Comparison of ENCODE assay signal across 1 cellular context in the genomic region with DNA sequence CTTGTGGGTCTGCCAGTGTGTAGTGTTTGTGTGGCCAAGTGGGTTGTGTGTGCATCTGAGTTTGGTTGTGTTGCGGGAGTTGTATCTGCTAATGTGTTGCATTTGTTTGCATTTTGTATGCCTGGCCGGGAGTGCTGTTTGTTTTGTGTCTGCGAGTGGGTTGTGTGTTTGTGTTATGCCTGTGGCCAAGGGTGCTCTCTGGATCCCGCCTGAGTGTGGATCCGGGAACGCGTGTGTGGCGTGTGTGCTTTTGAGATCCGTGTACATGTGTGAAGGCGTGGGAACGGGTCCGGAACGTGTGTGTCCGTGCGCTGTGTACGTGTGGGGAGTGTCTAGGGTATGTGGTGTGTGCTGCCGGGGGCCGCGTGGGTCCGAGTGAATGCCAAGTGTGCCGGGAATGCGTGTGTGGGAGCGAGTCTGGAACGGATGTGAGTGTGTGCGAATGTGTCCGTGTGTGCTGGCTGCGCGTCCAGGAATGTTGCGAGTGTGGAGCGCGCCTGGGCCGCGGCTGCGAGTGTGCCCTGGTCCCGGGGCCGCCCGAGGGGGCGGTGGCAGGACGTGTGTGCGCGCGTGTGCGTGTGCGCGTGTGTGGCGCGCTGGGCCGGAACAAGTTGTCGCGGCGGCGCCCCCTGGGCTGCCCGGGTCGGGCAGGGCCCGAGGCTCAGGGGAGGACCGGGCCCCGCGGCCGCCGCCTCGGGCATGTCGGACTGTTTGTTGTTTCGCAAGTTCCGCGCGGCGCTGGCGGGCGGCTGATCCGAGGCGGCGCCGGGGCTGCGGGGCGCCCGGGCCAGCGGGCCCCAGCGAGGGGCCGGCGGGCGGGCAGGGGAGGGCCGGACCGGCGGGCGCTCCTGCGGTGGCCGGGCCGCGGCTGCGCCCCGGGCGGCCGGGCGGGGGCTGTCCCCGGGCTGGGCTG.
A peak's percentile ranks its signal among the peaks of the same experiment; 100 is the strongest.
TF ChIP-seq lines count a peak whose summit lies in the region.

No MANE protein-coding gene starts in this region.

TF ChIP-seq in HepG2, 621 proteins besides CTCF, POLR2A, EP300 and RAD21 (continued from another document and continues in another):
- TF ChIP-seq CREBL2 (CRISPR knock-in tag; IDR thresholded peaks at IDR 0.05; ENCODE audit: borderline replicate concordance) (no peak), SNAI1 (CRISPR knock-in tag; IDR thresholded peaks at IDR 0.05; ENCODE audit: borderline replicate concordance) (no peak), ZNF83 (CRISPR knock-in tag; IDR thresholded peaks at IDR 0.05; ENCODE audit: borderline replicate concordance) (0 out of 2 replicates have a peak, but pooled peaks have one; percentile 27), ZNF761 (CRISPR knock-in tag; conservative IDR thresholded peaks at IDR 0.05) (no peak), ZNF160 (CRISPR knock-in tag; IDR thresholded peaks at IDR 0.05) (no peak), SATB2 (CRISPR knock-in tag; IDR thresholded peaks at IDR 0.05) (no peak), GATAD2A (CRISPR knock-in tag; IDR thresholded peaks at IDR 0.05) (no peak), ZNF407 (CRISPR knock-in tag; IDR thresholded peaks at IDR 0.05; ENCODE audit: not compliant biosample characterization) (peak; percentile 46), ZBTB3 (CRISPR knock-in tag; IDR thresholded peaks at IDR 0.05; ENCODE audit: borderline replicate concordance, low read depth) (no peak), SRSF1 (optimal IDR thresholded peaks at IDR 0.05; ENCODE audit: low read depth, low read length) (peak; percentile 21), CEBPB (IDR thresholded peaks at IDR 0.05; ENCODE audit: borderline replicate concordance, low read depth, low read length) (peak; percentile 63; the same call in 1 of the 2 replicates), TMF1 (CRISPR knock-in tag; IDR thresholded peaks at IDR 0.05; ENCODE audit: low read depth) (peak; percentile 62; the same call in 1 of the 2 replicates), ZFP82 (CRISPR knock-in tag; IDR thresholded peaks at IDR 0.05; ENCODE audit: borderline replicate concordance) (no peak; the same call in 1 of the 2 replicates), CENPT (CRISPR knock-in tag; IDR thresholded peaks at IDR 0.05; ENCODE audit: low read depth) (peak; percentile 54; the same call in 1 of the 2 replicates), SRSF9 (IDR thresholded peaks at IDR 0.05; ENCODE audit: borderline replicate concordance, insufficient read depth, low read depth, low read length, poor library complexity, severe bottlenecking) (no peak), STAG1 (CRISPR knock-in tag; IDR thresholded peaks at IDR 0.05) (no peak), PHB2 (IDR thresholded peaks at IDR 0.05; ENCODE audit: partially characterized antibody) (no peak), LRRFIP1 (CRISPR knock-in tag; conservative IDR thresholded peaks at IDR 0.05) (no peak), NFYC (CRISPR knock-in tag; IDR thresholded peaks at IDR 0.05) (no peak), YEATS4 (CRISPR knock-in tag; IDR thresholded peaks at IDR 0.05; ENCODE audit: borderline replicate concordance) (peak; percentile 50; the same call in 1 of the 2 replicates), ZNF749 (CRISPR knock-in tag; IDR thresholded peaks at IDR 0.05; ENCODE audit: borderline replicate concordance) (no peak), ZNF225 (CRISPR knock-in tag; IDR thresholded peaks at IDR 0.05) (no peak), CBFB (CRISPR knock-in tag; IDR thresholded peaks at IDR 0.05) (peak; percentile 55; the same call in 1 of the 2 replicates), ZC3H13 (CRISPR knock-in tag; IDR thresholded peaks at IDR 0.05) (0 out of 2 replicates have a peak, but pooled peaks have one; percentile 10), NCOR1 (IDR thresholded peaks at IDR 0.05; ENCODE audit: borderline replicate concordance, low read length) (no peak), DNMT1 (CRISPR knock-in tag; IDR thresholded peaks at IDR 0.05) (no peak), SP2 (CRISPR knock-in tag; IDR thresholded peaks at IDR 0.05) (no peak), TCF12 (IDR thresholded peaks at IDR 0.05) (no peak), TCF12 (CRISPR knock-in tag; IDR thresholded peaks at IDR 0.05) (no peak), ZSCAN31 (CRISPR knock-in tag; IDR thresholded peaks at IDR 0.05; ENCODE audit: low read depth) (no peak), CCAR2 (optimal IDR thresholded peaks at IDR 0.05; ENCODE audit: low read depth, low read length) (no peak), GTF2F1 (IDR thresholded peaks at IDR 0.05; ENCODE audit: low read length) (no peak), RARG (CRISPR knock-in tag; IDR thresholded peaks at IDR 0.05; ENCODE audit: low read depth) (no peak), ELF3 (CRISPR knock-in tag; IDR thresholded peaks at IDR 0.05) (no peak), ZNF501 (CRISPR knock-in tag; IDR thresholded peaks at IDR 0.05) (0 out of 2 replicates have a peak, but pooled peaks have one; percentile 9), ZNF484 (CRISPR knock-in tag; IDR thresholded peaks at IDR 0.05; ENCODE audit: borderline replicate concordance, low read depth) (no peak), NR2F2 (IDR thresholded peaks at IDR 0.05; ENCODE audit: borderline replicate concordance, low read depth) (no peak), ZNF563 (CRISPR knock-in tag; IDR thresholded peaks at IDR 0.05) (no peak), ZSCAN9 (CRISPR knock-in tag; IDR thresholded peaks at IDR 0.05; ENCODE audit: borderline replicate concordance) (no peak), ZBTB33 (CRISPR knock-in tag; IDR thresholded peaks at IDR 0.05) (no peak), ZNF781 (CRISPR knock-in tag; IDR thresholded peaks at IDR 0.05; ENCODE audit: borderline replicate concordance, not compliant biosample characterization) (no peak), KLF15 (CRISPR knock-in tag; IDR thresholded peaks at IDR 0.05; ENCODE audit: borderline replicate concordance) (no peak), TEAD3 (CRISPR knock-in tag; optimal IDR thresholded peaks at IDR 0.05; ENCODE audit: borderline replicate concordance) (no peak), SAFB2 (CRISPR knock-in tag; IDR thresholded peaks at IDR 0.05; ENCODE audit: borderline replicate concordance, low read depth) (no peak), PAWR (CRISPR knock-in tag; IDR thresholded peaks at IDR 0.05; ENCODE audit: borderline replicate concordance) (no peak), ZNF577 (CRISPR knock-in tag; IDR thresholded peaks at IDR 0.05; ENCODE audit: borderline replicate concordance, low read depth) (no peak)
- TF ChIP-seq, protein P1, sequence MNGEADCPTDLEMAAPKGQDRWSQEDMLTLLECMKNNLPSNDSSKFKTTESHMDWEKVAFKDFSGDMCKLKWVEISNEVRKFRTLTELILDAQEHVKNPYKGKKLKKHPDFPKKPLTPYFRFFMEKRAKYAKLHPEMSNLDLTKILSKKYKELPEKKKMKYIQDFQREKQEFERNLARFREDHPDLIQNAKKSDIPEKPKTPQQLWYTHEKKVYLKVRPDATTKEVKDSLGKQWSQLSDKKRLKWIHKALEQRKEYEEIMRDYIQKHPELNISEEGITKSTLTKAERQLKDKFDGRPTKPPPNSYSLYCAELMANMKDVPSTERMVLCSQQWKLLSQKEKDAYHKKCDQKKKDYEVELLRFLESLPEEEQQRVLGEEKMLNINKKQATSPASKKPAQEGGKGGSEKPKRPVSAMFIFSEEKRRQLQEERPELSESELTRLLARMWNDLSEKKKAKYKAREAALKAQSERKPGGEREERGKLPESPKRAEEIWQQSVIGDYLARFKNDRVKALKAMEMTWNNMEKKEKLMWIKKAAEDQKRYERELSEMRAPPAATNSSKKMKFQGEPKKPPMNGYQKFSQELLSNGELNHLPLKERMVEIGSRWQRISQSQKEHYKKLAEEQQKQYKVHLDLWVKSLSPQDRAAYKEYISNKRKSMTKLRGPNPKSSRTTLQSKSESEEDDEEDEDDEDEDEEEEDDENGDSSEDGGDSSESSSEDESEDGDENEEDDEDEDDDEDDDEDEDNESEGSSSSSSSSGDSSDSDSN (CRISPR knock-in tag; IDR thresholded peaks at IDR 0.05), result peak; percentile 62; the same call in 1 of the 2 replicates
- TF ChIP-seq, protein P2, sequence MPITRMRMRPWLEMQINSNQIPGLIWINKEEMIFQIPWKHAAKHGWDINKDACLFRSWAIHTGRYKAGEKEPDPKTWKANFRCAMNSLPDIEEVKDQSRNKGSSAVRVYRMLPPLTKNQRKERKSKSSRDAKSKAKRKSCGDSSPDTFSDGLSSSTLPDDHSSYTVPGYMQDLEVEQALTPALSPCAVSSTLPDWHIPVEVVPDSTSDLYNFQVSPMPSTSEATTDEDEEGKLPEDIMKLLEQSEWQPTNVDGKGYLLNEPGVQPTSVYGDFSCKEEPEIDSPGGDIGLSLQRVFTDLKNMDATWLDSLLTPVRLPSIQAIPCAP (CRISPR knock-in tag; IDR thresholded peaks at IDR 0.05; ENCODE audit: low read depth), result no peak
- TF ChIP-seq, protein P3, sequence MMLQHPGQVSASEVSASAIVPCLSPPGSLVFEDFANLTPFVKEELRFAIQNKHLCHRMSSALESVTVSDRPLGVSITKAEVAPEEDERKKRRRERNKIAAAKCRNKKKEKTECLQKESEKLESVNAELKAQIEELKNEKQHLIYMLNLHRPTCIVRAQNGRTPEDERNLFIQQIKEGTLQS (CRISPR knock-in tag; IDR thresholded peaks at IDR 0.05), result no peak
